21 cellular contexts compared by ENCODE assay signal in genomic region chrX:110044531-110045249, GRCh38. TPM values are rescaled to one million over a fixed set of nuclear protein-coding genes. Genes with fewer than 3 reads are reported as not detected.
DNase-seq lines count a peak whose midpoint lies in the region; ATAC-seq and TF ChIP-seq lines count a peak whose summit lies in the region.
"Had no signal": no experiment of that assay in that cellular context is flagged by ENCODE, and none has a peak within 500 bp of the region (broad histone marks: within the 10 kb centered on the region; RNA-seq: fewer than 3 reads in every experiment).

No MANE protein-coding gene starts in this region.

- H3K27ac ChIP-seq in neural cell (ENCODE audit: low read length), result no peak overlapping the region
- H3K27ac ChIP-seq: adrenal gland, SK-N-MC had no signal

- no peak overlapping the region for H2AFZ ChIP-seq in neural cell (ENCODE audit: low read depth, low read length)

- no peaks in the 10 kb centered on the region for H3K9me3 ChIP-seq in neural cell (ENCODE audit: low read length)
- H3K9me3 ChIP-seq: adrenal gland, spleen had no signal

- no peak for TF ChIP-seq POLR2A in erythroblast (IDR thresholded peaks at IDR 0.05; ENCODE audit: low read length)

- no peak overlapping the region for H3K27ac Mint-ChIP-seq in endothelial cell (ENCODE audit: unreplicated experiment)

- H3K79me2 ChIP-seq in neural cell (replicated peaks; ENCODE audit: insufficient read depth, low read length), result no peaks in the 10 kb centered on the region

- TF ChIP-seq RAD21 in neural cell (conservative IDR thresholded peaks at IDR 0.05), result no peak

- no peaks in the 10 kb centered on the region for H3K4me1 Mint-ChIP-seq in endothelial cell (ENCODE audit: unreplicated experiment)

- H3F3A ChIP-seq in neural cell (ENCODE audit: insufficient read depth, low read length, poor library complexity, severe bottlenecking), result no peaks in the 10 kb centered on the region

- no peaks in the 10 kb centered on the region for H3K36me3 ChIP-seq in neural cell (ENCODE audit: insufficient read depth, low read length)
- H3K36me3 ChIP-seq: adrenal gland had no signal

- ATAC-seq in HG03280 (IDR thresholded peaks at IDR 0.05; ENCODE audit: unreplicated experiment), result no peak
- ATAC-seq in GM18873 (IDR thresholded peaks at IDR 0.05; ENCODE audit: low FRiP score, unreplicated experiment), result no peak

- no peak overlapping the region for H3K4me2 ChIP-seq in neural cell (ENCODE audit: low read length)

- H3K4me3 ChIP-seq in neural cell (ENCODE audit: low read length), result no peak overlapping the region
- H3K4me3 ChIP-seq: adrenal gland, lung, SK-N-MC, spleen had no signal

- no peak overlapping the region for H3K9ac ChIP-seq in neural cell (ENCODE audit: low read length)

- DNase-seq in G401 (ENCODE audit: low spot score) (peak; percentile 62), NCI-H2171 treated with DMSO at 0.1 percent for 48 hours (lab: John Stamatoyannopoulos, UW) (peak; percentile 85), erythroblast (lab: John Stamatoyannopoulos, UW) (peak; percentile 57 to 85), endothelial cell (ENCODE audit: low spot score) (no peak)
- no peak for DNase-seq in activated CD4-positive, alpha-beta T cell treated with anti-CD3 and anti-CD28 coated beads for 1 hour
- DNase-seq: activated CD4-positive, CD25-positive, alpha-beta regulatory T cell treated with anti-CD3 and anti-CD28 coated beads, Interleukin-2, amount 50 U/mL, for 72 hours; activated effector memory CD4-positive, alpha-beta T cell treated with Interleukin-2 at 50 U/mL for 16 hours; adrenal gland; effector CD8-positive, alpha-beta T cell; naive B cell; NCI-H187 treated with DMSO at 0.1 percent for 48 hours; posterior cingulate gyrus; spleen; stimulated activated CD8-positive, alpha-beta memory T cell treated with anti-CD3 and anti-CD28 coated beads, Interleukin-4, amount 100 ng/mL, for 48 hours; T-helper 9 cell had no signal

- in situ Hi-C loops in G401 (cut with HindIII; ENCODE audit: low sequenced_read_pairs), result no loop called here

- no peaks in the 10 kb centered on the region for H3K9me3 Mint-ChIP-seq in endothelial cell (ENCODE audit: unreplicated experiment)
- H3K9me3 Mint-ChIP-seq: central memory CD8-positive, alpha-beta T cell had no signal

- H3K4me3 Mint-ChIP-seq in endothelial cell (ENCODE audit: unreplicated experiment), result no peak overlapping the region
- H3K4me3 Mint-ChIP-seq: central memory CD8-positive, alpha-beta T cell had no signal

- H3K27me3 Mint-ChIP-seq in endothelial cell (ENCODE audit: unreplicated experiment), result peaks cover 2% of the 10 kb centered on the region
- H3K27me3 Mint-ChIP-seq: central memory CD8-positive, alpha-beta T cell; naive B cell had no signal

- H3K36me3 Mint-ChIP-seq in endothelial cell (ENCODE audit: low read depth, unreplicated experiment), result no peaks in the 10 kb centered on the region
- H3K36me3 Mint-ChIP-seq: naive B cell had no signal

- peak; percentile 46 for TF ChIP-seq EP300 in neural cell (conservative IDR thresholded peaks at IDR 0.05; ENCODE audit: poor library complexity, severe bottlenecking)

- H3K27me3 ChIP-seq in neural cell (ENCODE audit: insufficient read depth, low read depth, low read length), result no peaks in the 10 kb centered on the region
- H3K27me3 ChIP-seq: adrenal gland, spleen had no signal

- no peaks in the 10 kb centered on the region for H4K20me1 ChIP-seq in neural cell (ENCODE audit: insufficient read depth)

- no peaks in the 10 kb centered on the region for H3K9me2 ChIP-seq in neural cell (ENCODE audit: insufficient read depth, low read length)

- no peak for TF ChIP-seq CTCF in neural cell (IDR thresholded peaks at IDR 0.05; ENCODE audit: poor library complexity, severe bottlenecking)
- no peak for TF ChIP-seq CTCF in endothelial cell (IDR thresholded peaks at IDR 0.05; ENCODE audit: unreplicated experiment)

TF ChIP-seq in neural cell, 6 proteins besides CTCF, POLR2A, EP300 and RAD21:
- TF ChIP-seq TAF1 (IDR thresholded peaks at IDR 0.05; ENCODE audit: low read depth) (no peak), POLR2AphosphoS5 (IDR thresholded peaks at IDR 0.05) (peak; percentile 38)

RNA-seq across cellular contexts. Expression of gene TMEM164, which starts 41.8 kb away (rescaled TPM):
- 5.9 and 7.0 TPM in 2 replicates for total RNA-seq in G401 (2014; rRNA removed; shearing (Covaris generic))
- 12.5 and 52.8 TPM in 2 replicates for polyA plus RNA-seq in neural cell
- polyA minus RNA-seq in neural cell, result 18.3 and 20.5 TPM in 2 replicates
- 18.7 TPM for total RNA-seq in endothelial cell (ENCODE audit: unreplicated experiment)

Comparison
In these comparisons a context has a peak if more than half of its experiments do, and no peak if none do; other contexts are left out.
1. DNase-seq: peak in G401 (single experiment), NCI-H2171 treated with DMSO at 0.1 percent for 48 hours (single experiment) and erythroblast (2 of 2); none in activated CD4-positive, alpha-beta T cell treated with anti-CD3 and anti-CD28 coated beads for 1 hour (single experiment) and endothelial cell (single experiment).